1 cellular context compared by ENCODE assay signal in the genomic region with DNA sequence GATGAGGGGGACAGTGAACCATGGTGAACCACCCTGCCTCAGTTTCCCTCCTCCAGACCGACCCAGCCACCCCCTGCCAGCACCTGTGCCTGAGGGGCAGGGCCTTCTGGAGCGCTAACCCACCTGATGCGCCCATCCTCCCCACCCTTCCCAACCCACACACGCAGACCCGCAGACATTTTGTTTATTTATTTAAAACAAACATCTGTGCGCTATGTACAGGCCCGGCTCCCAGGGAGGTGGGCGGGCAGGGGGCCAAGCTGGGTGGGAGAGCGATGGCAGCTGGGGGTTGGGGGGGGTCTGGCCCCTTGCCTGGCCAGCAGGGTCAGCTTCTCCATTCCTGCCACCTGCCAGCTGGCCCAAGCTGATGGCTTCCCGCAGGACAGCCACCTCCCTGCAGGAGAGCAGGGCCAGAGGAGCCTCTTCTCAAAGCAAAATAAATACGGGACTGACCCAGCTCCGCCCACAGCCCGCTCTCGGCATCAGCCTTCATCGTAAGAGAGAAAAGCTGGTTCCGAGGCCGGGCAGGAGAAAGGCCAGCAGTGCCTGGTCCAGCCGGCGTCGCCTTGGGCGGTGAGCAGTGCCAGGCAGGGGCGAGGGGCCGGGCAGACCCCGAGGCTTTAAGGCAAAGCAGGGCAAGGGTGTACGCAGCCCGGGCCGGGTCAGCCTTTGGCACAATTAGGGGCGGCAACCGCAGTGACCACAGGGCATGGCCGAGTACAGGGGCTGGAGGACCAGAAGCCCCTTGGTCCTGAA.
TF ChIP-seq lines count a peak whose summit lies in the region.

No MANE protein-coding gene starts in this region.

TF ChIP-seq in GM23338, 12 proteins besides CTCF, POLR2A, EP300 and RAD21 (continued from another document):
- TF ChIP-seq ZNF462 (CRISPR knock-in tag; IDR thresholded peaks at IDR 0.05) (no peak), STAT1 (IDR thresholded peaks at IDR 0.05; ENCODE audit: unreplicated experiment) (no peak), POLR2AphosphoS5 (IDR thresholded peaks at IDR 0.05; ENCODE audit: low read depth) (no peak), ZNF331 (CRISPR knock-in tag; IDR thresholded peaks at IDR 0.05; ENCODE audit: low read depth) (no peak)
